ENCODE assay signal across 11 cellular contexts in genomic region chr10:29725133-29725720, GRCh38.
DNase-seq lines count a peak whose midpoint lies in the region; ATAC-seq and TF ChIP-seq lines count a peak whose summit lies in the region.
"Had no signal": no experiment of that assay in that cellular context is flagged by ENCODE, and none has a peak within 500 bp of the region (broad histone marks: within the 10 kb centered on the region; RNA-seq: fewer than 3 reads in every experiment).

No MANE protein-coding gene starts in this region.

- no peak overlapping the region for H3K4me3 ChIP-seq in body of pancreas
- no peak overlapping the region for H3K4me3 ChIP-seq in right lobe of liver
- no peak overlapping the region for H3K4me3 ChIP-seq in GM23248

- intact Hi-C loops in body of pancreas (cut with DNase I) (no loop called here), right lobe of liver (cut with DNase I) (no loop called here)

- TF ChIP-seq POLR2A in body of pancreas (IDR thresholded peaks at IDR 0.05), result no peak
- TF ChIP-seq POLR2A in right lobe of liver (IDR thresholded peaks at IDR 0.05), result no peak

- TF ChIP-seq CTCF in body of pancreas (IDR thresholded peaks at IDR 0.05) (no peak), right lobe of liver (IDR thresholded peaks at IDR 0.05) (no peak), type B pancreatic cell (conservative IDR thresholded peaks at IDR 0.05) (no peak)

- H3K79me2 ChIP-seq in GM23248 (ENCODE audit: insufficient read depth), result no peaks in the 10 kb centered on the region

- H4K20me1 ChIP-seq in GM23248 (ENCODE audit: insufficient read depth), result no peaks in the 10 kb centered on the region

- no peaks in the 10 kb centered on the region for H3K27me3 Mint-ChIP-seq in type B pancreatic cell
- H3K27me3 Mint-ChIP-seq: activated naive CD8-positive, alpha-beta T cell treated with anti-CD3 and anti-CD28 coated beads, Interleukin-2, amount 10 ng/mL, durations not matched to agents 7 days and 5 days had no signal

- H3K27ac ChIP-seq in body of pancreas, result no peak overlapping the region
- H3K27ac ChIP-seq in right lobe of liver, result no peak overlapping the region
- H3K27ac ChIP-seq in GM23248, result no peak overlapping the region

- peak overlapping the region; percentile 44 for H3K4me3 Mint-ChIP-seq in type B pancreatic cell
- H3K4me3 Mint-ChIP-seq: activated naive CD8-positive, alpha-beta T cell treated with anti-CD3 and anti-CD28 coated beads, Interleukin-2, amount 10 ng/mL, durations not matched to agents 7 days and 5 days had no signal

- peaks cover 32% of the 10 kb centered on the region for H3K4me1 Mint-ChIP-seq in type B pancreatic cell (ENCODE audit: unreplicated experiment)

- no peaks in the 10 kb centered on the region for H3F3A ChIP-seq in GM23248 (ENCODE audit: insufficient read depth)

- H3K36me3 Mint-ChIP-seq in type B pancreatic cell, result peaks cover 43% of the 10 kb centered on the region

- in situ Hi-C loops in GM23248 (cut with MboI), result no loop called here

- DNase-seq in M059J (ENCODE audit: low read depth) (peak; percentile 12), body of pancreas (no peak), right lobe of liver (no peak), type B pancreatic cell (ENCODE audit: extremely low spot score, unreplicated experiment) (no peak), NCI-H1105 treated with DMSO at 0.1 percent for 48 hours (lab: John Stamatoyannopoulos, UW) (no peak), GM23248 (no peak)
- no peak for DNase-seq in activated naive CD4-positive, alpha-beta T cell (lab: John Stamatoyannopoulos, UW)
- DNase-seq: activated CD4-positive, CD25-positive, alpha-beta regulatory T cell; activated naive CD8-positive, alpha-beta T cell treated with anti-CD3 and anti-CD28 coated beads, Interleukin-2, amount 10 ng/mL, durations not matched to agents 7 days and 5 days; NCI-H526 treated with DMSO at 0.1 percent for 48 hours; posterior cingulate gyrus had no signal

- no peaks in the 10 kb centered on the region for H3K9me2 ChIP-seq in GM23248 (ENCODE audit: insufficient read depth)

- 46 to 79% methylated on average over 5 to 6 of the region's 6 CpGs for whole genome bisulfite sequencing in body of pancreas, 2 donors
- 28% methylated on average over 5 of the region's 6 CpGs for WGBS in right lobe of liver (ENCODE audit: insufficient coverage, low coverage, low lambda C conversion rate, missing lambda C conversion rate)
- 71 to 74% methylated on average over 6 of the region's 6 CpGs for WGBS in GM23248 (ENCODE audit: low coverage in 1 of 2, low lambda C conversion rate in 2 of 2, missing lambda C conversion rate in 2 of 2), 2 experiments

- H3K27me3 ChIP-seq in body of pancreas (no peaks in the 10 kb centered on the region), right lobe of liver (no peaks in the 10 kb centered on the region), GM23248 (replicated peaks; ENCODE audit: insufficient read depth) (no peaks in the 10 kb centered on the region)

- no peak overlapping the region for H3K4me2 ChIP-seq in GM23248 (ENCODE audit: unreplicated experiment)

- peak overlapping the region; percentile 59 for H3K27ac Mint-ChIP-seq in type B pancreatic cell
- H3K27ac Mint-ChIP-seq: activated naive CD8-positive, alpha-beta T cell treated with anti-CD3 and anti-CD28 coated beads, Interleukin-2, amount 10 ng/mL, durations not matched to agents 7 days and 5 days had no signal

- peaks cover 23% of the 10 kb centered on the region for H3K4me1 ChIP-seq in body of pancreas
- H3K4me1 ChIP-seq in right lobe of liver, result peaks cover 0 to 9% (median 4%) of the 10 kb centered on the region in 4 donors
- no peaks in the 10 kb centered on the region for H3K4me1 ChIP-seq in GM23248 (ENCODE audit: insufficient read depth)

- no peaks in the 10 kb centered on the region for H3K36me3 ChIP-seq in body of pancreas (replicated peaks in 1 of 2; ENCODE audit: insufficient read depth in 1 of 2, low read depth in 2 of 2)
- H3K36me3 ChIP-seq in right lobe of liver, result no peaks in the 10 kb centered on the region
- H3K36me3 ChIP-seq in GM23248 (ENCODE audit: low read depth), result no peaks in the 10 kb centered on the region

- H3K9me3 Mint-ChIP-seq in type B pancreatic cell, result no peaks in the 10 kb centered on the region

- no peak overlapping the region for H2AFZ ChIP-seq in GM23248

- no peak overlapping the region for H3K9ac ChIP-seq in GM23248

- ATAC-seq in body of pancreas, result peak; percentile 24
- ATAC-seq in right lobe of liver, result peak; percentile 71 to 89 (median 88)

- H3K9me3 ChIP-seq in body of pancreas, result no peaks in the 10 kb centered on the region
- H3K9me3 ChIP-seq in right lobe of liver, result peaks cover 0 to under 1% (median 0%) of the 10 kb centered on the region in 4 donors
- no peaks in the 10 kb centered on the region for H3K9me3 ChIP-seq in GM23248 (ENCODE audit: low read depth)
